Comparison of ENCODE assay signal across 1 cellular context in genomic region chr6:43635387-43636311, GRCh38.
A peak's percentile ranks its signal among the peaks of the same experiment; 100 is the strongest.
TF ChIP-seq lines count a peak whose summit lies in the region.

MAD2L1BP (plus strand) TSS chr6:43635840; CDS start chr6:43635876, 36 bp downstream.

TF ChIP-seq in K562, 482 proteins besides CTCF, POLR2A, EP300 and RAD21 (continued from another document and continues in another):
- no peak for TF ChIP-seq ZNF407 (IDR thresholded peaks at IDR 0.05; ENCODE audit: low read depth)
- TF ChIP-seq HMG20B (CRISPR knock-in tag; IDR thresholded peaks at IDR 0.05): peak; percentile 83; the same call in 1 of the 2 replicates
- TF ChIP-seq HIVEP1 (CRISPR knock-in tag; IDR thresholded peaks at IDR 0.05): peak; percentile 51; the same call in 1 of the 2 replicates
- TF ChIP-seq USF2 (CRISPR knock-in tag; IDR thresholded peaks at IDR 0.05): no peak
- TF ChIP-seq CBFA2T2 (conservative IDR thresholded peaks at IDR 0.05): no peak
- no peak for TF ChIP-seq HES1 (IDR thresholded peaks at IDR 0.05; ENCODE audit: low read depth)
- TF ChIP-seq RBM34 (IDR thresholded peaks at IDR 0.05; ENCODE audit: borderline replicate concordance, insufficient read depth, low read length): no peak
- peak; percentile 52 for TF ChIP-seq NEUROD1 (IDR thresholded peaks at IDR 0.05; ENCODE audit: borderline replicate concordance, low read depth, low read length, partially characterized antibody)
- TF ChIP-seq ZNF311 (CRISPR knock-in tag; IDR thresholded peaks at IDR 0.05): no peak
- 0 out of 2 replicates have a peak, but pooled peaks have one; percentile 5 for TF ChIP-seq ZNF707 (CRISPR knock-in tag; conservative IDR thresholded peaks at IDR 0.05)
- TF ChIP-seq HDAC8 (tag; IDR thresholded peaks at IDR 0.05): peak; percentile 72
- TF ChIP-seq ZNF695 (CRISPR knock-in tag; IDR thresholded peaks at IDR 0.05): no peak
- peak; percentile 81 for TF ChIP-seq CHD1 (IDR thresholded peaks at IDR 0.05; ENCODE audit: low read length)
- no peak for TF ChIP-seq KDM1A (IDR thresholded peaks at IDR 0.05)
- TF ChIP-seq EGR1 (conservative IDR thresholded peaks at IDR 0.05): peak; percentile 88
- TF ChIP-seq ZNF586 (CRISPR knock-in tag; conservative IDR thresholded peaks at IDR 0.05): no peak
- no peak for TF ChIP-seq PRMT5 (CRISPR knock-in tag; IDR thresholded peaks at IDR 0.05)
- no peak for TF ChIP-seq USF1 (CRISPR knock-in tag; IDR thresholded peaks at IDR 0.05)
- TF ChIP-seq CREB3 (tag; conservative IDR thresholded peaks at IDR 0.05; ENCODE audit: low read depth): 0 out of 2 replicates have a peak, but pooled peaks have one; percentile 21
- TF ChIP-seq ZNF507 (tag; conservative IDR thresholded peaks at IDR 0.05): no peak
- TF ChIP-seq POU5F1 (IDR thresholded peaks at IDR 0.05; ENCODE audit: borderline replicate concordance, low read depth, low read length, partially characterized antibody): no peak
- TF ChIP-seq NFATC3 (IDR thresholded peaks at IDR 0.05): 0 out of 2 replicates have a peak, but pooled peaks have one; percentile 53
- no peak for TF ChIP-seq NFIX (CRISPR knock-in tag; IDR thresholded peaks at IDR 0.05; ENCODE audit: low read depth)
- TF ChIP-seq HMGXB4 (CRISPR knock-in tag; IDR thresholded peaks at IDR 0.05): peak; percentile 49; the same call in 1 of the 2 replicates
- TF ChIP-seq ZBTB11 (CRISPR knock-in tag; IDR thresholded peaks at IDR 0.05): peak in 1 of 3 experiments; percentile 72; a peak in 2 of 6 replicates
- no peak for TF ChIP-seq PATZ1 (CRISPR knock-in tag; IDR thresholded peaks at IDR 0.05; ENCODE audit: borderline replicate concordance)
- TF ChIP-seq ZNF212 (CRISPR knock-in tag; IDR thresholded peaks at IDR 0.05): no peak
- no peak for TF ChIP-seq CBX2 (IDR thresholded peaks at IDR 0.05; ENCODE audit: insufficient read depth, low read length, poor library complexity, severe bottlenecking)
- no peak for TF ChIP-seq ELF4 (CRISPR knock-in tag; IDR thresholded peaks at IDR 0.05)
- TF ChIP-seq MXD1 (CRISPR knock-in tag; IDR thresholded peaks at IDR 0.05; ENCODE audit: borderline replicate concordance, poor library complexity, severe bottlenecking): no peak
- no peak for TF ChIP-seq ZNF592 (IDR thresholded peaks at IDR 0.05)
- peak; percentile 52; the same call in 1 of the 2 replicates for TF ChIP-seq ZBTB7A (IDR thresholded peaks at IDR 0.05; ENCODE audit: borderline replicate concordance, control insufficient read depth, low read depth, low read length)
- no peak for TF ChIP-seq HDGF (IDR thresholded peaks at IDR 0.05)
